Comparison of ENCODE assay signal across 8 cellular contexts in genomic region chr6:110179406-110180227, GRCh38. TPM values are rescaled to one million over a fixed set of nuclear protein-coding genes. Genes with fewer than 3 reads are reported as not detected.
DNase-seq lines count a peak whose midpoint lies in the region; ATAC-seq and FAIRE-seq lines count a peak whose summit lies in the region.

TSS of gene WASF1 (minus strand) at chr6:110179670. CDS start at chr6:110127601, 52,069 bp downstream.

- POLR2A ChIA-PET in activated CD4-positive, alpha-beta T cell treated with anti-CD3 and anti-CD28 coated beads for 36 hours (lab: Charles Lee): interaction anchor here (0.6 to 1.0 kb wide), 2 partner anchors 10 to 1010 kb away, joined by 5 to 6 read pairs; no protein-coding TSS in a partner anchor

- ATAC-seq in HG03442 (IDR thresholded peaks at IDR 0.05; ENCODE audit: unreplicated experiment): peak; percentile 85
- ATAC-seq in activated CD4-positive, alpha-beta T cell treated with anti-CD3 and anti-CD28 coated beads for 36 hours: peak; percentile 89

- H3K36me3 Mint-ChIP-seq in activated CD4-positive, alpha-beta T cell treated with anti-CD3 and anti-CD28 coated beads for 36 hours (ENCODE audit: low read depth): peaks cover 2% of the 10 kb centered on the region

- H3K27ac Mint-ChIP-seq in activated CD4-positive, alpha-beta T cell treated with anti-CD3 and anti-CD28 coated beads for 36 hours: peak within 1 kb of the TSS; percentile 7

- intact Hi-C loops in activated CD4-positive, alpha-beta T cell treated with anti-CD3 and anti-CD28 coated beads for 36 hours (cut with DNase I, micrococcal nuclease): loop anchor here (1.0 to 10.0 kb wide), 15 partner anchors 55 to 1084 kb away; partner anchors contain the start of genes AK9 (in 2 of the 2), FIG4 (in 2 of the 2), AMD1 (in 1 of the 2) and CD164 (in 1 of the 2)

- H3K27me3 Mint-ChIP-seq in activated CD4-positive, alpha-beta T cell treated with anti-CD3 and anti-CD28 coated beads for 36 hours: peaks cover 10% of the 10 kb centered on the region

- peaks cover 5% of the 10 kb centered on the region for H3K4me1 Mint-ChIP-seq in activated CD4-positive, alpha-beta T cell treated with anti-CD3 and anti-CD28 coated beads for 36 hours

- H3K4me3 Mint-ChIP-seq in activated CD4-positive, alpha-beta T cell treated with anti-CD3 and anti-CD28 coated beads for 36 hours: no peak within 1 kb of the TSS

- peak; percentile 94 for FAIRE-seq in GM19239 (lab: Jason Lieb, UNC)

- peak; percentile 95 for DNase-seq in AG20443 (ENCODE audit: low spot score)
- DNase-seq in GM19239 (ENCODE audit: insufficient read length, low spot score): peak; percentile 73
- DNase-seq in NCI-H510A treated with DMSO at 0.1 percent for 48 hours (lab: John Stamatoyannopoulos, UW): peak; percentile 75
- peak; percentile 94 for DNase-seq in activated CD4-positive, alpha-beta T cell treated with anti-CD3 and anti-CD28 coated beads for 36 hours
- DNase-seq in kidney glomerular epithelial cell (lab: John Stamatoyannopoulos, UW): peak; percentile 95
- DNase-seq in stimulated activated CD4-positive, alpha-beta T cell treated with anti-CD3 and anti-CD28 coated beads, Interleukin-15, amount 100 ng/mL, for 48 hours (ENCODE audit: low read depth in 2 of 2): peak; percentile 82 to 85

- no peaks in the 10 kb centered on the region for H3K9me3 Mint-ChIP-seq in activated CD4-positive, alpha-beta T cell treated with anti-CD3 and anti-CD28 coated beads for 36 hours (ENCODE audit: low read depth)

- H3K27ac ChIP-seq in cingulate gyrus (ENCODE audit: low read depth, low read length): peak within 1 kb of the TSS; percentile 91

- CTCF ChIA-PET in activated CD4-positive, alpha-beta T cell treated with anti-CD3 and anti-CD28 coated beads for 36 hours (lab: Charles Lee): interaction anchor here (0.9 to 1.6 kb wide), 4 partner anchors 9 to 211 kb away, joined by 3 to 7 read pairs (median 4); no protein-coding TSS in a partner anchor

RNA-seq across cellular contexts. Expression of gene WASF1, which starts in this region (rescaled TPM):
- 1 to 10 TPM; 4.2 to 4.6 TPM for total RNA-seq in activated CD4-positive, alpha-beta T cell treated with anti-CD3 and anti-CD28 coated beads for 36 hours

Comparison
In these comparisons a context has a peak if more than half of its experiments do, and no peak if none do; other contexts are left out.
1. Peak in every context shown above with its lines: DNase-seq, ATAC-seq and H3K27ac ChIP-seq.